ENCODE assay signal across 9 cellular contexts in genomic region chr11:12287009-12287373, GRCh38.
DNase-seq lines count a peak whose midpoint lies in the region; TF ChIP-seq lines count a peak whose summit lies in the region.
"Had no signal": no experiment of that assay in that cellular context is flagged by ENCODE, and none has a peak within 500 bp of the region (broad histone marks: within the 10 kb centered on the region; RNA-seq: fewer than 3 reads in every experiment).

No MANE protein-coding gene starts in this region.

- no peaks in the 10 kb centered on the region for H3K9me3 ChIP-seq in esophagus muscularis mucosa

- peak overlapping the region; percentile 83 to 91 (median 90) for H3K27ac ChIP-seq in esophagus muscularis mucosa (replicated peaks in 1 of 4)

- no peaks in the 10 kb centered on the region for H3K27me3 ChIP-seq in esophagus muscularis mucosa

- no peaks in the 10 kb centered on the region for H3K36me3 ChIP-seq in esophagus muscularis mucosa

- H3K4me3 ChIP-seq in esophagus muscularis mucosa: no peak overlapping the region

- no peak for TF ChIP-seq EP300 in esophagus muscularis mucosa (IDR thresholded peaks at IDR 0.05)

- H3K4me1 ChIP-seq in esophagus muscularis mucosa: peaks cover 16 to 45% (median 42%) of the 10 kb centered on the region in 4 donors

- intact Hi-C loops in esophagus muscularis mucosa (cut with DNase I): no loop called here

- 6% methylated on average over 2 of the region's 2 CpGs for WGBS in esophagus muscularis mucosa

- DNase-seq in AG08395 (ENCODE audit: low spot score) (peak; percentile 89), NCI-H226 (peak; percentile 97), esophagus muscularis mucosa (ENCODE audit: extremely low spot score) (peak; percentile 91), myocyte (ENCODE audit: low read depth) (peak; percentile 99), GF-D8 (lab: John Stamatoyannopoulos, UW) (no peak), GOT3 (lab: John Stamatoyannopoulos, UW) (no peak), midbrain (lab: John Stamatoyannopoulos, UW) (no peak)
- no peak for DNase-seq in activated effector memory CD4-positive, alpha-beta T cell treated with Interleukin-2 at 50 U/mL for 16 hours
- DNase-seq: DND-41 had no signal

- TF ChIP-seq POLR2A in esophagus muscularis mucosa (IDR thresholded peaks at IDR 0.05; ENCODE audit: low read depth): no peak

- TF ChIP-seq CTCF in esophagus muscularis mucosa (IDR thresholded peaks at IDR 0.05): no peak

Comparison
In these comparisons a context has a peak if more than half of its experiments do, and no peak if none do; other contexts are left out.
1. DNase-seq: peak in AG08395 (single experiment), NCI-H226 (single experiment), esophagus muscularis mucosa (single experiment) and myocyte (single experiment); none in GF-D8 (single experiment), GOT3 (single experiment), activated effector memory CD4-positive, alpha-beta T cell treated with Interleukin-2 at 50 U/mL for 16 hours (single experiment) and midbrain (single experiment).